13 cellular contexts compared by ENCODE assay signal in genomic region chr20:11231742-11232141, GRCh38.
"Had no signal": no experiment of that assay in that cellular context is flagged by ENCODE, and none has a peak within 500 bp of the region (broad histone marks: within the 10 kb centered on the region; RNA-seq: fewer than 3 reads in every experiment).

No MANE protein-coding gene starts in this region.

- H3K4me1 ChIP-seq: adrenal gland, pancreas had no signal

- H3K9me3 Mint-ChIP-seq: activated T-helper 2 cell treated with anti-CD3 and anti-CD28 coated beads, Interferon-gamma antibody, Interleukin-2, Interleukin-4, amounts not matched to agents 10 μg/mL and 5 μg/mL and 100 μg/mL, durations not matched to agents 14 hours and 24 hours and 36 hours; effector memory CD8-positive, alpha-beta T cell; nephron progenitor cell; T-helper 2 cell treated with Interferon-gamma antibody and Interleukin-4, amounts not matched to agents 5 μg/mL and 100 μg/mL, for 36 hours had no signal

- H3K27me3 Mint-ChIP-seq: effector memory CD8-positive, alpha-beta T cell had no signal

- DNase-seq: activated naive CD4-positive, alpha-beta T cell treated with anti-CD3 and anti-CD28 coated beads, Interleukin-2, amount 50 U/mL, for 16 hours; adrenal gland; effector memory CD8-positive, alpha-beta T cell; erythroblast; left colon; nephron progenitor cell; pancreas; stimulated activated CD4-positive, alpha-beta T cell treated with anti-CD3 and anti-CD28 coated beads, Interleukin-4, amount 100 ng/mL, for 4 hours; stomach; tibial artery had no signal

- H3K27me3 ChIP-seq: adrenal gland, pancreas, stomach, tibial artery had no signal

- H3K27ac Mint-ChIP-seq: activated T-helper 2 cell treated with anti-CD3 and anti-CD28 coated beads, Interferon-gamma antibody, Interleukin-2, Interleukin-4, amounts not matched to agents 10 μg/mL and 5 μg/mL and 100 μg/mL, durations not matched to agents 14 hours and 24 hours and 36 hours; effector memory CD8-positive, alpha-beta T cell; T-helper 2 cell treated with Interferon-gamma antibody and Interleukin-4, amounts not matched to agents 5 μg/mL and 100 μg/mL, for 36 hours had no signal

- H3K4me3 Mint-ChIP-seq: effector memory CD8-positive, alpha-beta T cell; nephron progenitor cell; T-helper 2 cell treated with Interferon-gamma antibody and Interleukin-4, amounts not matched to agents 5 μg/mL and 100 μg/mL, for 36 hours had no signal

- H3K9me3 ChIP-seq: adrenal gland, pancreas, stomach, tibial artery had no signal

- H3K27ac ChIP-seq: adrenal gland, pancreas, skin epidermis had no signal

- H3K4me3 ChIP-seq: adrenal gland, pancreas, skin epidermis, stomach, tibial artery had no signal

- H3K36me3 ChIP-seq: adrenal gland, pancreas, stomach, tibial artery had no signal
